In genomic region chr5:112329429-112330090, GRCh38 we compare ENCODE assay signal across 9 cellular contexts.
DNase-seq lines count a peak whose midpoint lies in the region; ATAC-seq and TF ChIP-seq lines count a peak whose summit lies in the region.
"Had no signal": no experiment of that assay in that cellular context is flagged by ENCODE, and none has a peak within 500 bp of the region (broad histone marks: within the 10 kb centered on the region; RNA-seq: fewer than 3 reads in every experiment).

No MANE protein-coding gene starts in this region.

- H3K27me3 Mint-ChIP-seq in endothelial cell (ENCODE audit: unreplicated experiment) (peaks cover 1% of the 10 kb centered on the region), HFFc6 (ENCODE audit: insufficient read depth) (peaks cover 6% of the 10 kb centered on the region)

- peak overlapping the region; percentile 82 for H3K27ac Mint-ChIP-seq in endothelial cell (ENCODE audit: unreplicated experiment)
- H3K27ac Mint-ChIP-seq in HFFc6, result no peak overlapping the region

- H3K4me3 Mint-ChIP-seq in endothelial cell (ENCODE audit: unreplicated experiment) (no peak overlapping the region), HFFc6 (no peak overlapping the region)
- H3K4me3 Mint-ChIP-seq: activated T-cell treated with anti-CD3 and anti-CD28 coated beads, Interleukin-2, amount 50 U/mL, for 4 hours had no signal

- peaks cover 52% of the 10 kb centered on the region for H3K4me1 Mint-ChIP-seq in endothelial cell (ENCODE audit: unreplicated experiment)
- no peaks in the 10 kb centered on the region for H3K4me1 Mint-ChIP-seq in HFFc6 (ENCODE audit: low read depth)

- H3K36me3 Mint-ChIP-seq in endothelial cell (ENCODE audit: low read depth, unreplicated experiment) (no peaks in the 10 kb centered on the region), HFFc6 (ENCODE audit: low read depth) (no peaks in the 10 kb centered on the region)

- ATAC-seq in GM18498 (IDR thresholded peaks at IDR 0.05; ENCODE audit: unreplicated experiment) (peak; percentile 94), GM21423 (IDR thresholded peaks at IDR 0.05; ENCODE audit: unreplicated experiment) (peak; percentile 94), HG03378 (IDR thresholded peaks at IDR 0.05; ENCODE audit: unreplicated experiment) (peak; percentile 96)
- ATAC-seq: activated T-cell treated with anti-CD3 and anti-CD28 coated beads, Interleukin-2, amount 50 U/mL, for 4 hours had no signal

- H3K9me3 Mint-ChIP-seq in endothelial cell (ENCODE audit: unreplicated experiment) (no peaks in the 10 kb centered on the region), HFFc6 (no peaks in the 10 kb centered on the region)
- H3K9me3 Mint-ChIP-seq: activated T-cell treated with anti-CD3 and anti-CD28 coated beads, Interleukin-2, amount 50 U/mL, for 4 hours had no signal

- TF ChIP-seq CTCF in endothelial cell (IDR thresholded peaks at IDR 0.05; ENCODE audit: unreplicated experiment) (no peak), HFFc6 (IDR thresholded peaks at IDR 0.05) (no peak)

- DNase-seq in endothelial cell (ENCODE audit: low spot score) (no peak), Ammon's horn (ENCODE audit: low spot score) (no peak), HFFc6 (no peak), epidermal melanocyte (ENCODE audit: insufficient read length, low spot score) (no peak), NCI-H524 treated with DMSO at 0.1 percent for 48 hours (lab: John Stamatoyannopoulos, UW) (no peak)
- DNase-seq: activated T-cell treated with anti-CD3 and anti-CD28 coated beads, Interleukin-2, amount 50 U/mL, for 4 hours had no signal
